ENCODE assay signal across 16 cellular contexts in genomic region chr12:3042394-3042793, GRCh38. TPM values are rescaled to one million over a fixed set of nuclear protein-coding genes. Genes with fewer than 3 reads are reported as not detected.
DNase-seq lines count a peak whose midpoint lies in the region; ATAC-seq and TF ChIP-seq lines count a peak whose summit lies in the region.
"Had no signal": no experiment of that assay in that cellular context is flagged by ENCODE, and none has a peak within 500 bp of the region (broad histone marks: within the 10 kb centered on the region; RNA-seq: fewer than 3 reads in every experiment).

No MANE protein-coding gene starts in this region.

- peak overlapping the region; percentile 10 for H3K27ac Mint-ChIP-seq in stimulated activated memory B cell treated with anti-CD40 and anti-IgM and Interleukin-4, amounts not matched to agents 10 μg/mL and 1 μg/mL and 100 μg/mL, for 72 hours
- no peak overlapping the region for H3K27ac Mint-ChIP-seq in CD4-positive, alpha-beta memory T cell
- H3K27ac Mint-ChIP-seq: HFFc6, nephron had no signal

- no peaks in the 10 kb centered on the region for H3K36me3 Mint-ChIP-seq in stimulated activated memory B cell treated with anti-CD40 and anti-IgM and Interleukin-4, amounts not matched to agents 10 μg/mL and 1 μg/mL and 100 μg/mL, for 72 hours
- H3K36me3 Mint-ChIP-seq in CD4-positive, alpha-beta memory T cell, result no peaks in the 10 kb centered on the region

- TF ChIP-seq POLR2A in heart left ventricle (IDR thresholded peaks at IDR 0.05), result no peak

- intact Hi-C loops in heart left ventricle (cut with DNase I), result no loop called here
- intact Hi-C loops in CD4-positive, alpha-beta memory T cell (cut with micrococcal nuclease), result loop anchor here (10.0 kb wide), 1 partner anchor 198 kb away; no protein-coding TSS in a partner anchor

- no peaks in the 10 kb centered on the region for H3K9me3 ChIP-seq in heart left ventricle
- H3K9me3 ChIP-seq in CD4-positive, alpha-beta memory T cell (ENCODE audit: control insufficient read depth in 1 of 2, low read length in 2 of 2), result no peaks in the 10 kb centered on the region
- H3K9me3 ChIP-seq: SJSA1, upper lobe of left lung had no signal

- peaks cover 0 to 31% (median 9%) of the 10 kb centered on the region in 9 donors for H3K36me3 ChIP-seq in heart left ventricle
- no peaks in the 10 kb centered on the region for H3K36me3 ChIP-seq in CD4-positive, alpha-beta memory T cell (ENCODE audit: insufficient read depth, low read length)

- no peak overlapping the region for H3K4me3 ChIP-seq in heart left ventricle
- H3K4me3 ChIP-seq in CD4-positive, alpha-beta memory T cell (ENCODE audit: low read length in 2 of 2), result no peak overlapping the region
- H3K4me3 ChIP-seq: SJSA1, upper lobe of left lung had no signal

- CTCF ChIA-PET in GM10248 (lab: Yijun Ruan, JAX), result interaction anchor here (0.8 to 3.0 kb wide), 19 partner anchors 8 to 1251 kb away, joined by 3 to 10 read pairs (median 4); partner anchors contain the start of gene TEX52
- CTCF ChIA-PET in CD4-positive, alpha-beta memory T cell (lab: Charles Lee; ENCODE audit: partially characterized antibody), result interaction anchor here (0.6 to 1.5 kb wide), 4 partner anchors 10 to 156 kb away, joined by 3 to 7 read pairs (median 3); no protein-coding TSS in a partner anchor

- TF ChIP-seq CTCF in heart left ventricle (IDR thresholded peaks at IDR 0.05), result no peak
- TF ChIP-seq CTCF in GM10248 (IDR thresholded peaks at IDR 0.05; ENCODE audit: control extremely low read depth, extremely low read depth, low read depth, missing control alignments), result no peak

- peak; percentile 25 for DNase-seq in NCI-H1694 (lab: John Stamatoyannopoulos, UW)
- no peak for DNase-seq in NCI-H1694 treated with DMSO at 0.1 percent for 48 hours (lab: John Stamatoyannopoulos, UW)
- peak; percentile 33 for DNase-seq in NCI-H345 treated with DMSO at 0.1 percent for 48 hours (lab: John Stamatoyannopoulos, UW; ENCODE audit: unreplicated experiment)
- DNase-seq in heart left ventricle, result peak in 4 of 5 donors; percentile 60 to 83 (median 78)
- DNase-seq in GM10248 (ENCODE audit: extremely low spot score), result no peak
- no peak for DNase-seq in anterior cingulate cortex (lab: John Stamatoyannopoulos, UW)
- no peak for DNase-seq in CD4-positive, alpha-beta memory T cell
- DNase-seq: activated T-cell treated with anti-CD3 and anti-CD28 coated beads for 4 hours, DND-41, HFFc6, kidney, NCI-H2081 treated with DMSO at 0.1 percent for 48 hours, upper lobe of left lung had no signal

- peaks cover 39% of the 10 kb centered on the region for H3K27me3 Mint-ChIP-seq in stimulated activated memory B cell treated with anti-CD40 and anti-IgM and Interleukin-4, amounts not matched to agents 10 μg/mL and 1 μg/mL and 100 μg/mL, for 72 hours
- peaks cover 26 to 32% of the 10 kb centered on the region in 2 donors for H3K27me3 Mint-ChIP-seq in CD4-positive, alpha-beta memory T cell

- no peaks in the 10 kb centered on the region for H3K9me3 Mint-ChIP-seq in stimulated activated memory B cell treated with anti-CD40 and anti-IgM and Interleukin-4, amounts not matched to agents 10 μg/mL and 1 μg/mL and 100 μg/mL, for 72 hours
- H3K9me3 Mint-ChIP-seq in CD4-positive, alpha-beta memory T cell, result no peaks in the 10 kb centered on the region
- H3K9me3 Mint-ChIP-seq: HFFc6, nephron had no signal

- peak; percentile 22 to 49 (median 40) for ATAC-seq in heart left ventricle
- peak; percentile 90 for ATAC-seq in stimulated activated memory B cell treated with anti-CD40 and anti-IgM and Interleukin-4, amounts not matched to agents 10 μg/mL and 1 μg/mL and 100 μg/mL, for 72 hours

- H3K27me3 ChIP-seq in heart left ventricle, result peaks cover 0 to 2% (median 0%) of the 10 kb centered on the region in 9 donors
- H3K27me3 ChIP-seq in CD4-positive, alpha-beta memory T cell (ENCODE audit: insufficient read depth, low read length), result no peaks in the 10 kb centered on the region
- H3K27me3 ChIP-seq: SJSA1, upper lobe of left lung had no signal

- POLR2A ChIA-PET in GM10248 (lab: Yijun Ruan, JAX), result no interaction called here
- POLR2A ChIA-PET in CD4-positive, alpha-beta memory T cell (lab: Charles Lee; ENCODE audit: partially characterized antibody), result no interaction called here

- peak overlapping the region in 4 of 12 donors; percentile 8 to 35 (median 14) for H3K27ac ChIP-seq in heart left ventricle
- H3K27ac ChIP-seq in CD4-positive, alpha-beta memory T cell (ENCODE audit: low read depth, low read length), result no peak overlapping the region
- H3K27ac ChIP-seq: SJSA1, upper lobe of left lung had no signal

- peaks cover 0 to 26% (median 6%) of the 10 kb centered on the region in 12 donors for H3K4me1 ChIP-seq in heart left ventricle
- H3K4me1 ChIP-seq in CD4-positive, alpha-beta memory T cell (ENCODE audit: insufficient read depth, low read length), result no peaks in the 10 kb centered on the region

- H3K4me1 Mint-ChIP-seq in stimulated activated memory B cell treated with anti-CD40 and anti-IgM and Interleukin-4, amounts not matched to agents 10 μg/mL and 1 μg/mL and 100 μg/mL, for 72 hours, result peaks cover 18% of the 10 kb centered on the region
- H3K4me1 Mint-ChIP-seq in CD4-positive, alpha-beta memory T cell, result peaks cover 0 to 1% (median 0%) of the 10 kb centered on the region in 4 donors

- H3K4me3 Mint-ChIP-seq in stimulated activated memory B cell treated with anti-CD40 and anti-IgM and Interleukin-4, amounts not matched to agents 10 μg/mL and 1 μg/mL and 100 μg/mL, for 72 hours, result peak overlapping the region; percentile 31
- H3K4me3 Mint-ChIP-seq in CD4-positive, alpha-beta memory T cell, result no peak overlapping the region
- H3K4me3 Mint-ChIP-seq: HFFc6, nephron had no signal

- 34 to 40% (median 37%) methylated on average over 8 of the region's 8 CpGs for WGBS in heart left ventricle, 4 donors

RNA-seq across cellular contexts. Expression of gene TSPAN9, which starts 34.8 kb away (rescaled TPM):
- total RNA-seq in heart left ventricle, result 100 to 1,000 TPM in 8 of 9 donors, 10 to 100 TPM in 1; 70.0 to 387 (median 158) TPM
- 100 to 1,000 TPM; 109 to 120 TPM for polyA plus RNA-seq in heart left ventricle
- under 1 TPM; 0.67 to 0.84 TPM for total RNA-seq in CD4-positive, alpha-beta memory T cell
- not detected for polyA plus RNA-seq in CD4-positive, alpha-beta memory T cell

Comparison
In these comparisons a context has a peak if more than half of its experiments do, and no peak if none do; other contexts are left out.
1. DNase-seq: peak in NCI-H1694 (single experiment), NCI-H345 treated with DMSO at 0.1 percent for 48 hours (single experiment) and heart left ventricle (4 of 5); none in NCI-H1694 treated with DMSO at 0.1 percent for 48 hours (single experiment), GM10248 (single experiment), anterior cingulate cortex (0 of 58) and CD4-positive, alpha-beta memory T cell (0 of 5).
2. RNA of gene TSPAN9, which starts 34.8 kb away (total RNA-seq): 70.0 to 387 TPM in heart left ventricle; 0.67 to 0.84 TPM in CD4-positive, alpha-beta memory T cell; every median in the first group is over 10 times any median in the second.